ENCODE assay signal across 2 cellular contexts in genomic region chr3:175208316-175208715, GRCh38.
TF ChIP-seq lines count a peak whose summit lies in the region.

No MANE protein-coding gene starts in this region.

TF ChIP-seq in SK-N-SH treated with all-trans-retinoic acid at 6 μM for 48 hours, 23 proteins besides CTCF, POLR2A, EP300 and RAD21 (continued from another document):
- TF ChIP-seq CSRNP3 (CRISPR knock-in tag; IDR thresholded peaks at IDR 0.05) = no peak
- TF ChIP-seq TOX (CRISPR knock-in tag; IDR thresholded peaks at IDR 0.05; ENCODE audit: borderline replicate concordance) = no peak
- TF ChIP-seq ESRRG (CRISPR knock-in tag; IDR thresholded peaks at IDR 0.05) = no peak
- no peak for TF ChIP-seq ZFP30 (CRISPR knock-in tag; IDR thresholded peaks at IDR 0.05)
- TF ChIP-seq ZNF8 (CRISPR knock-in tag; IDR thresholded peaks at IDR 0.05) = no peak
- no peak for TF ChIP-seq ZNF565 (CRISPR knock-in tag; conservative IDR thresholded peaks at IDR 0.05; ENCODE audit: low read depth)
- TF ChIP-seq ISL1 (CRISPR knock-in tag; IDR thresholded peaks at IDR 0.05) = no peak
- no peak for TF ChIP-seq RARB (CRISPR knock-in tag; IDR thresholded peaks at IDR 0.05)
- TF ChIP-seq SNAI2 (CRISPR knock-in tag; IDR thresholded peaks at IDR 0.05) = no peak
- no peak for TF ChIP-seq BACH2 (CRISPR knock-in tag; IDR thresholded peaks at IDR 0.05; ENCODE audit: borderline replicate concordance)
- no peak for TF ChIP-seq TCF4 (CRISPR knock-in tag; IDR thresholded peaks at IDR 0.05; ENCODE audit: borderline replicate concordance)
- TF ChIP-seq TSHZ2 (CRISPR knock-in tag; IDR thresholded peaks at IDR 0.05) = no peak

TF ChIP-seq in GM12878, 131 proteins besides CTCF, POLR2A, EP300 and RAD21 (continued from another document):
- no peak for TF ChIP-seq ATF3 (IDR thresholded peaks at IDR 0.05; ENCODE audit: borderline replicate concordance, extremely low read depth, low read depth, low read length)
- no peak for TF ChIP-seq GATAD2B (conservative IDR thresholded peaks at IDR 0.05; ENCODE audit: low read depth)
- TF ChIP-seq RELA (IDR thresholded peaks at IDR 0.05; ENCODE audit: borderline replicate concordance, partially characterized antibody) = no peak
- TF ChIP-seq SREBF2 (IDR thresholded peaks at IDR 0.05; ENCODE audit: low read length) = no peak
- TF ChIP-seq NFYA (IDR thresholded peaks at IDR 0.05; ENCODE audit: borderline replicate concordance, low read depth, low read length) = no peak
- TF ChIP-seq PAX8 (IDR thresholded peaks at IDR 0.05) = no peak
- no peak for TF ChIP-seq SIX5 (IDR thresholded peaks at IDR 0.05; ENCODE audit: low read depth, low read length, severe bottlenecking)
- TF ChIP-seq RB1 (IDR thresholded peaks at IDR 0.05; ENCODE audit: borderline replicate concordance) = no peak
- no peak for TF ChIP-seq CREM (IDR thresholded peaks at IDR 0.05; ENCODE audit: low read depth)
- TF ChIP-seq NRF1 (conservative IDR thresholded peaks at IDR 0.05; ENCODE audit: low read depth, low read length) = no peak
- TF ChIP-seq CEBPB (IDR thresholded peaks at IDR 0.05; ENCODE audit: borderline replicate concordance in 1 of 2, low read depth in 2 of 2, low read length in 2 of 2) = no peak
- TF ChIP-seq MAX (IDR thresholded peaks at IDR 0.05; ENCODE audit: low read depth, low read length) = no peak
- TF ChIP-seq BHLHE40 (IDR thresholded peaks at IDR 0.05; ENCODE audit: borderline replicate concordance in 1 of 2, low read depth in 2 of 2, low read length in 1 of 2) = no peak
